ENCODE assay signal across 26 cellular contexts in genomic region chr2:39581866-39582265, GRCh38.
"Had no signal": no experiment of that assay in that cellular context is flagged by ENCODE, and none has a peak within 500 bp of the region (broad histone marks: within the 10 kb centered on the region; RNA-seq: fewer than 3 reads in every experiment).

No MANE protein-coding gene starts in this region.

- H3K4me3 ChIP-seq: stomach, suprapubic skin, testis, thoracic aorta, thyroid gland, tibial artery, tibial nerve, transverse colon, upper lobe of left lung, upper lobe of right lung, uterus, vagina had no signal

- H3K36me3 ChIP-seq: stomach, suprapubic skin, thoracic aorta, thyroid gland, transverse colon, upper lobe of left lung, upper lobe of right lung, uterus, vagina had no signal

- H3K27ac ChIP-seq: stomach, suprapubic skin, testis, thoracic aorta, thyroid gland, tibial artery, tibial nerve, transverse colon, upper lobe of left lung, upper lobe of right lung, uterus, vagina had no signal

- H3K27me3 ChIP-seq: stomach, suprapubic skin, testis, thyroid gland, tibial artery, tibial nerve, transverse colon, upper lobe of left lung, upper lobe of right lung, uterus, vagina had no signal

- H3K9me3 ChIP-seq: testis, thyroid gland, upper lobe of right lung, uterus, vagina had no signal

- DNase-seq: stimulated activated CD4-positive, alpha-beta T cell treated with anti-CD3 and anti-CD28 coated beads, Interleukin-2, amount 100 ng/mL, for 48 hours; stimulated activated CD4-positive, alpha-beta T cell treated with anti-CD3 and anti-CD28 coated beads, Interleukin-4, amount 100 ng/mL, for 1 hour; stimulated activated CD4-positive, alpha-beta T cell treated with anti-CD3 and anti-CD28 coated beads, Interleukin-4, amount 100 ng/mL, for 24 hours; stimulated activated CD4-positive, alpha-beta T cell treated with anti-CD3 and anti-CD28 coated beads, Interleukin-4, amount 100 ng/mL, for 4 hours; stimulated activated CD8-positive, alpha-beta memory T cell treated with anti-CD3 and anti-CD28 coated beads, Interleukin-4, amount 100 ng/mL, for 48 hours; stimulated activated naive B cell treated with anti-CD40 and anti-IgM and Interleukin-4, amounts not matched to agents 10 μg/mL and 1 μg/mL and 100 μg/mL, for 72 hours; stimulated activated naive CD4-positive, alpha-beta T cell; stimulated activated naive CD4-positive, alpha-beta T cell treated with Interleukin-2 at 50 U/mL for 16 hours; stimulated activated naive CD8-positive, alpha-beta T cell treated with anti-CD3 and anti-CD28 coated beads, Interleukin-15, amount 100 ng/mL, for 72 hours; stimulated activated naive CD8-positive, alpha-beta T cell treated with anti-CD3 and anti-CD28 coated beads, Interleukin-15, Interleukin-2, amounts not matched to agents 100 U/mL and 50 U/mL, for 24 hours; stomach; substantia nigra; testis; thyroid gland; tibial artery; transverse colon; trophoblast cell; upper lobe of left lung; upper lobe of right lung; uterus had no signal

- ATAC-seq: stimulated activated effector memory CD8-positive, alpha-beta T cell treated with anti-CD3 and anti-CD28 coated beads, Interleukin-12 subunit alpha, Interleukin-12 subunit beta, amount 100 ng/mL, for 72 hours; stimulated activated memory B cell treated with anti-CD40 and anti-IgM and Interleukin-4, amounts not matched to agents 10 μg/mL and 1 μg/mL and 100 μg/mL, for 72 hours; stimulated activated naive B cell treated with anti-CD40 and anti-IgM and Interleukin-4, amounts not matched to agents 10 μg/mL and 1 μg/mL and 100 μg/mL, for 72 hours; stimulated activated naive CD8-positive, alpha-beta T cell treated with anti-CD3 and anti-CD28 coated beads, Interleukin-15, amount 100 ng/mL, for 72 hours; stimulated activated naive CD8-positive, alpha-beta T cell treated with anti-CD3 and anti-CD28 coated beads, Interleukin-15, Interleukin-2, amounts not matched to agents 100 U/mL and 50 U/mL, for 24 hours; upper lobe of right lung had no signal

- H3K4me1 ChIP-seq: stomach, suprapubic skin, testis, tibial artery, tibial nerve, transverse colon, upper lobe of left lung, upper lobe of right lung, uterus, vagina had no signal
